1 cellular context compared by ENCODE assay signal in genomic region chr12:132686831-132687210, GRCh38.
A peak's percentile ranks its signal among the peaks of the same experiment; 100 is the strongest.
TF ChIP-seq lines count a peak whose summit lies in the region.

No MANE protein-coding gene starts in this region.

TF ChIP-seq in GM12878, 131 proteins besides CTCF, POLR2A, EP300 and RAD21:
- TF ChIP-seq ZBED1 (IDR thresholded peaks at IDR 0.05; ENCODE audit: borderline replicate concordance): no peak
- TF ChIP-seq NFXL1 (IDR thresholded peaks at IDR 0.05; ENCODE audit: borderline replicate concordance): 0 out of 2 replicates have a peak, but pooled peaks have one; percentile 23
- peak; percentile 8; the same call in 1 of the 2 replicates for TF ChIP-seq SMARCA5 (IDR thresholded peaks at IDR 0.05)
